In genomic region chr7:92758796-92759431, GRCh38 we compare ENCODE assay signal across 18 cellular contexts.
A peak's percentile ranks its signal among the peaks of the same experiment; 100 is the strongest.
DNase-seq lines count a peak whose midpoint lies in the region; ATAC-seq and TF ChIP-seq lines count a peak whose summit lies in the region.
"Had no signal": no experiment of that assay in that cellular context is flagged by ENCODE, and none has a peak within 500 bp of the region (broad histone marks: within the 10 kb centered on the region; RNA-seq: fewer than 3 reads in every experiment).

No MANE protein-coding gene starts in this region.

- WGBS in ectodermal cell, 2 experiments, result 80 to 83% methylated on average over 2 of the region's 2 CpGs

- no peaks in the 10 kb centered on the region for H3K27me3 Mint-ChIP-seq in activated CD8-positive, alpha-beta T cell treated with anti-CD3 and anti-CD28 coated beads for 36 hours
- H3K27me3 Mint-ChIP-seq: activated B cell treated with CpG ODN at 0.5 μM for 24 hours; activated T-helper 17 cell treated with anti-CD3 and anti-CD28 coated beads, Interleukin-2, amount 50 U/mL, for 72 hours; effector memory CD8-positive, alpha-beta T cell; T-cell had no signal

- peaks cover 37% of the 10 kb centered on the region for H3K4me1 Mint-ChIP-seq in activated CD8-positive, alpha-beta T cell treated with anti-CD3 and anti-CD28 coated beads for 36 hours (ENCODE audit: low read depth)

- POLR2A ChIA-PET in HEK293 (lab: Yijun Ruan, JAX), result interaction anchor here (1.1 kb wide), 1 partner anchor 78 kb away, joined by 4 read pairs; the partner anchor contains the start of gene CDK6
- POLR2A ChIA-PET in activated CD8-positive, alpha-beta T cell treated with anti-CD3 and anti-CD28 coated beads for 36 hours (lab: Charles Lee), result no interaction called here

- no peak for ATAC-seq in activated CD8-positive, alpha-beta T cell treated with anti-CD3 and anti-CD28 coated beads for 36 hours
- ATAC-seq: activated T-helper 17 cell treated with anti-CD3 and anti-CD28 coated beads, Interleukin-2, amount 50 U/mL, for 72 hours; effector memory CD8-positive, alpha-beta T cell; T-cell had no signal

- peaks cover 55% of the 10 kb centered on the region for H3K36me3 Mint-ChIP-seq in activated CD8-positive, alpha-beta T cell treated with anti-CD3 and anti-CD28 coated beads for 36 hours (ENCODE audit: low read depth)

- H3K9me3 ChIP-seq in HEK293 (ENCODE audit: control insufficient read depth, insufficient read depth, low read depth, low read length) (no peaks in the 10 kb centered on the region), ectodermal cell (ENCODE audit: control insufficient read depth, low read length) (no peaks in the 10 kb centered on the region)
- H3K9me3 ChIP-seq: BE2C, ovary had no signal

- no peak overlapping the region for H3K4me3 ChIP-seq in HEK293 (ENCODE audit: low read depth, low read length)
- H3K4me3 ChIP-seq in ectodermal cell (ENCODE audit: insufficient read depth, low read depth, low read length), result no peak overlapping the region
- H3K4me3 ChIP-seq: ovary had no signal

- DNase-seq in NCI-H226 (peak; percentile 54), retina (peak; percentile 22), T-helper 2 cell (no peak)
- no peak for DNase-seq in activated CD8-positive, alpha-beta T cell treated with anti-CD3 and anti-CD28 coated beads for 36 hours
- DNase-seq in stimulated activated CD4-positive, alpha-beta T cell treated with anti-CD3 and anti-CD28 coated beads, Interleukin-1b, Interleukin-23, amount 100 ng/mL, for 48 hours, result no peak
- DNase-seq: activated B cell treated with CpG ODN at 0.5 μM for 24 hours; BE2C; effector memory CD8-positive, alpha-beta T cell; head of caudate nucleus; NCI-H1694 treated with DMSO at 0.1 percent for 48 hours; NCI-H446 treated with DMSO at 0.1 percent for 48 hours; ovary; Right ventricle myocardium superior; stimulated activated CD4-positive, alpha-beta T cell treated with anti-CD3 and anti-CD28 coated beads, Interleukin-4, amount 100 ng/mL, for 24 hours; T-cell had no signal

- no peak for TF ChIP-seq CTCF in HEK293 (tag by site-specific recombination; IDR thresholded peaks at IDR 0.05)
- no peak for TF ChIP-seq CTCF in activated CD8-positive, alpha-beta T cell treated with anti-CD3 and anti-CD28 coated beads for 36 hours (IDR thresholded peaks at IDR 0.05)

- intact Hi-C loops in activated CD8-positive, alpha-beta T cell treated with anti-CD3 and anti-CD28 coated beads for 36 hours (cut with micrococcal nuclease), result no loop called here

- H3K27ac Mint-ChIP-seq in activated CD8-positive, alpha-beta T cell treated with anti-CD3 and anti-CD28 coated beads for 36 hours, result no peak overlapping the region
- H3K27ac Mint-ChIP-seq: activated B cell treated with CpG ODN at 0.5 μM for 24 hours; activated T-helper 17 cell treated with anti-CD3 and anti-CD28 coated beads, Interleukin-2, amount 50 U/mL, for 72 hours; effector memory CD8-positive, alpha-beta T cell; T-cell had no signal

- no peaks in the 10 kb centered on the region for H3K9me3 Mint-ChIP-seq in activated CD8-positive, alpha-beta T cell treated with anti-CD3 and anti-CD28 coated beads for 36 hours
- H3K9me3 Mint-ChIP-seq: activated T-helper 17 cell treated with anti-CD3 and anti-CD28 coated beads, Interleukin-2, amount 50 U/mL, for 72 hours; effector memory CD8-positive, alpha-beta T cell; T-cell had no signal

- H3K4me3 Mint-ChIP-seq in activated CD8-positive, alpha-beta T cell treated with anti-CD3 and anti-CD28 coated beads for 36 hours, result no peak overlapping the region
- H3K4me3 Mint-ChIP-seq: activated B cell treated with CpG ODN at 0.5 μM for 24 hours; activated T-helper 17 cell treated with anti-CD3 and anti-CD28 coated beads, Interleukin-2, amount 50 U/mL, for 72 hours; effector memory CD8-positive, alpha-beta T cell; T-cell had no signal

- H3K4me1 ChIP-seq in HEK293 (ENCODE audit: control insufficient read depth, insufficient read depth, low read length) (peaks cover 29% of the 10 kb centered on the region), ectodermal cell (ENCODE audit: control insufficient read depth, insufficient read depth, low read length) (peaks cover 6% of the 10 kb centered on the region)

- no peak overlapping the region for H3K27ac ChIP-seq in HEK293 (ENCODE audit: extremely low read depth, low read depth, low read length)
- peak overlapping the region; percentile 57 for H3K27ac ChIP-seq in ectodermal cell (ENCODE audit: insufficient read depth, low read depth, low read length, poor library complexity, severe bottlenecking)
- H3K27ac ChIP-seq: ovary had no signal

- no peaks in the 10 kb centered on the region for H3K27me3 ChIP-seq in ectodermal cell (ENCODE audit: control insufficient read depth, insufficient read depth, low read length, poor library complexity, severe bottlenecking)
- H3K27me3 ChIP-seq: BE2C, ovary had no signal

- CTCF ChIA-PET in HEK293 (lab: Yijun Ruan, JAX), result no interaction called here
- CTCF ChIA-PET in activated CD8-positive, alpha-beta T cell treated with anti-CD3 and anti-CD28 coated beads for 36 hours (lab: Charles Lee), result interaction anchor here (2.2 kb wide), 1 partner anchor 9 kb away, joined by 6 read pairs; no protein-coding TSS in a partner anchor

- H3K36me3 ChIP-seq in HEK293 (ENCODE audit: control insufficient read depth in 2 of 2, insufficient read depth in 1 of 2, low read length in 2 of 2), result no peaks in the 10 kb centered on the region
- no peaks in the 10 kb centered on the region for H3K36me3 ChIP-seq in ectodermal cell (ENCODE audit: control insufficient read depth, insufficient read depth, low read length)
- H3K36me3 ChIP-seq: ovary had no signal

TF ChIP-seq in HEK293, 187 proteins besides CTCF, POLR2A, EP300 and RAD21 (continues in another document):
- TF ChIP-seq ZSCAN16 (tag by site-specific recombination; IDR thresholded peaks at IDR 0.05) (no peak), ELK4 (IDR thresholded peaks at IDR 0.05; ENCODE audit: borderline replicate concordance, low read depth, low read length) (no peak), ZNF549 (tag by site-specific recombination; IDR thresholded peaks at IDR 0.05) (no peak), ZXDB (tag by site-specific recombination; IDR thresholded peaks at IDR 0.05) (peak; percentile 52; the same call in 1 of the 2 replicates), ZNF670 (tag by site-specific recombination; IDR thresholded peaks at IDR 0.05; ENCODE audit: low read depth) (no peak), ZNF558 (tag by site-specific recombination; IDR thresholded peaks at IDR 0.05) (no peak), GLI4 (tag by site-specific recombination; IDR thresholded peaks at IDR 0.05) (no peak), KLF8 (tag by site-specific recombination; IDR thresholded peaks at IDR 0.05) (no peak), ZNF302 (tag by site-specific recombination; IDR thresholded peaks at IDR 0.05; ENCODE audit: low read depth) (no peak), ZNF580 (tag by site-specific recombination; IDR thresholded peaks at IDR 0.05) (0 out of 2 replicates have a peak, but pooled peaks have one; percentile 27), TRIM28 (IDR thresholded peaks at IDR 0.05; ENCODE audit: borderline replicate concordance, low read length) (peak; percentile 81), TCF7L2 (IDR thresholded peaks at IDR 0.05; ENCODE audit: borderline replicate concordance, low read depth, low read length) (peak; percentile 76; the same call in 1 of the 2 replicates), FEZF1 (tag by site-specific recombination; IDR thresholded peaks at IDR 0.05) (peak; percentile 80), ZNF843 (tag by site-specific recombination; IDR thresholded peaks at IDR 0.05) (peak; percentile 43; the same call in 1 of the 2 replicates)

Comparison
In these comparisons a context has a peak if more than half of its experiments do, and no peak if none do; other contexts are left out.
1. DNase-seq: peak in NCI-H226 (single experiment) and retina (single experiment); none in activated CD8-positive, alpha-beta T cell treated with anti-CD3 and anti-CD28 coated beads for 36 hours (single experiment), T-helper 2 cell (0 of 5) and stimulated activated CD4-positive, alpha-beta T cell treated with anti-CD3 and anti-CD28 coated beads, Interleukin-1b, Interleukin-23, amount 100 ng/mL, for 48 hours (single experiment).